ENCODE assay signal across 7 cellular contexts in the genomic region with DNA sequence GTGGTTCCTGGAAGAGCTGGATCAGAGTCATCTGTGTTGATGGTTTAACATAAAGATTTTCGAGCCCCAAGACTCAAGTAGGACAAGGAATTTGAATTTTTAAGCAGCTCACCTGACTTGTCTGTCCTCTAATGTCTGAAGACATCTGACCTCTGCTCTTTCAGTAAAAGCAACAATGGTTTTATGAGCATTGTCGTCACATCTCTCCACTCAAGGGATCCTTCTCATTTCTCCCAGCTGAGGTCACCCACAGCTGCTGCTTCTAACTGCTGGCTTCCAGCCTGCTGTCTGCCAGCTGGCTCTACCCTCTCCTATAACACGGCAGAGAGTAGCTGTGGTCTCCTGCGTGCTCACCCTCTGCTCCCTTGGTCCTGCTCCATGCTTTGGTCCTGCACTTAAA. TPM values are rescaled to one million over a fixed set of nuclear protein-coding genes. Genes with fewer than 3 reads are reported as not detected.
DNase-seq lines count a peak whose midpoint lies in the region; ATAC-seq lines count a peak whose summit lies in the region.

No MANE protein-coding gene starts in this region.

- H3K4me3 Mint-ChIP-seq in stimulated activated memory B cell treated with anti-CD40 and anti-IgM and Interleukin-4, amounts not matched to agents 10 μg/mL and 1 μg/mL and 100 μg/mL, for 72 hours = no peak overlapping the region

- H3K9me3 Mint-ChIP-seq in stimulated activated memory B cell treated with anti-CD40 and anti-IgM and Interleukin-4, amounts not matched to agents 10 μg/mL and 1 μg/mL and 100 μg/mL, for 72 hours = peaks cover 3% of the 10 kb centered on the region

- no peak overlapping the region for H3K27ac Mint-ChIP-seq in stimulated activated memory B cell treated with anti-CD40 and anti-IgM and Interleukin-4, amounts not matched to agents 10 μg/mL and 1 μg/mL and 100 μg/mL, for 72 hours

- DNase-seq in HT-29 (ENCODE audit: low spot score) (peak; percentile 72), RKO (ENCODE audit: low spot score) (peak; percentile 52), fibroblast of the conjunctiva (ENCODE audit: low read depth) (peak; percentile 79), pulmonary artery endothelial cell (ENCODE audit: low read depth, low spot score) (peak; percentile 78), activated gamma-delta T cell treated with Interleukin-2 at 50 U/mL for 16 hours (no peak)

- no peaks in the 10 kb centered on the region for H3K36me3 Mint-ChIP-seq in stimulated activated memory B cell treated with anti-CD40 and anti-IgM and Interleukin-4, amounts not matched to agents 10 μg/mL and 1 μg/mL and 100 μg/mL, for 72 hours

- no peak for ATAC-seq in stimulated activated memory B cell treated with anti-CD40 and anti-IgM and Interleukin-4, amounts not matched to agents 10 μg/mL and 1 μg/mL and 100 μg/mL, for 72 hours
- no peak for ATAC-seq in GM19351 (IDR thresholded peaks at IDR 0.05; ENCODE audit: unreplicated experiment)

- no peaks in the 10 kb centered on the region for H3K4me1 Mint-ChIP-seq in stimulated activated memory B cell treated with anti-CD40 and anti-IgM and Interleukin-4, amounts not matched to agents 10 μg/mL and 1 μg/mL and 100 μg/mL, for 72 hours

- H3K27me3 Mint-ChIP-seq in stimulated activated memory B cell treated with anti-CD40 and anti-IgM and Interleukin-4, amounts not matched to agents 10 μg/mL and 1 μg/mL and 100 μg/mL, for 72 hours = peaks cover 10% of the 10 kb centered on the region

RNA-seq across cellular contexts. Expression of gene HDAC2, which starts 24.7 kb away (rescaled TPM):
- 45.5 and 57.7 TPM in 2 replicates for total RNA-seq in HT-29 (2014; rRNA removed; shearing (Covaris generic))
- total RNA-seq in pulmonary artery endothelial cell = 94.7 and 100 TPM in 2 replicates
